8 cellular contexts compared by ENCODE assay signal in genomic region chr19:18434411-18435184, GRCh38. TPM values are rescaled to one million over a fixed set of nuclear protein-coding genes. Genes with fewer than 3 reads are reported as not detected.
A peak's percentile ranks its signal among the peaks of the same experiment; 100 is the strongest.
DNase-seq lines count a peak whose midpoint lies in the region; ATAC-seq, FAIRE-seq and TF ChIP-seq lines count a peak whose summit lies in the region.
"Had no signal": no experiment of that assay in that cellular context is flagged by ENCODE, and none has a peak within 500 bp of the region (broad histone marks: within the 10 kb centered on the region; RNA-seq: fewer than 3 reads in every experiment).

No MANE protein-coding gene starts in this region.

- H3K9me3 Mint-ChIP-seq in IgD-negative memory B cell (no peaks in the 10 kb centered on the region), chondrocyte (ENCODE audit: low read depth) (no peaks in the 10 kb centered on the region), progenitor cell of endocrine pancreas (ENCODE audit: low read depth) (no peaks in the 10 kb centered on the region)

- no peak for TF ChIP-seq CTCF in chondrocyte (IDR thresholded peaks at IDR 0.05)
- TF ChIP-seq CTCF in progenitor cell of endocrine pancreas (IDR thresholded peaks at IDR 0.05; ENCODE audit: unreplicated experiment): no peak

- peak; percentile 91 for FAIRE-seq in G401.6 (lab: Jason Lieb, UNC)
- no peak for FAIRE-seq in urothelium cell line (lab: Jason Lieb, UNC)

- H3K27me3 Mint-ChIP-seq in IgD-negative memory B cell (no peaks in the 10 kb centered on the region), chondrocyte (ENCODE audit: low read depth) (no peaks in the 10 kb centered on the region), progenitor cell of endocrine pancreas (no peaks in the 10 kb centered on the region)

- H3K4me3 Mint-ChIP-seq in IgD-negative memory B cell (peak overlapping the region; percentile 77 to 89 (median 85)), chondrocyte (ENCODE audit: unreplicated experiment) (peak overlapping the region; percentile 55), progenitor cell of endocrine pancreas (ENCODE audit: low read depth) (peak overlapping the region; percentile 74)

- peak overlapping the region; percentile 46 to 85 (median 84) for H3K27ac Mint-ChIP-seq in IgD-negative memory B cell
- H3K27ac Mint-ChIP-seq in chondrocyte (ENCODE audit: unreplicated experiment): no peak overlapping the region
- peak overlapping the region; percentile 71 for H3K27ac Mint-ChIP-seq in progenitor cell of endocrine pancreas

- no peaks in the 10 kb centered on the region for H3K36me3 Mint-ChIP-seq in IgD-negative memory B cell
- no peaks in the 10 kb centered on the region for H3K36me3 Mint-ChIP-seq in chondrocyte (ENCODE audit: low read depth)
- peaks cover 2% of the 10 kb centered on the region for H3K36me3 Mint-ChIP-seq in progenitor cell of endocrine pancreas (ENCODE audit: insufficient read depth)

- ATAC-seq in HG02678 (IDR thresholded peaks at IDR 0.05; ENCODE audit: unreplicated experiment): no peak

- H3K4me1 Mint-ChIP-seq in IgD-negative memory B cell (peaks cover 6 to 13% (median 13%) of the 10 kb centered on the region in 3 donors), chondrocyte (ENCODE audit: low read depth) (peaks cover 30% of the 10 kb centered on the region), progenitor cell of endocrine pancreas (ENCODE audit: low read depth) (peaks cover 17% of the 10 kb centered on the region)

- DNase-seq in chondrocyte (ENCODE audit: low spot score) (no peak), progenitor cell of endocrine pancreas (ENCODE audit: low spot score, unreplicated experiment) (no peak), urothelium cell line (ENCODE audit: low spot score) (no peak), amygdala (lab: John Stamatoyannopoulos, UW) (no peak)

RNA-seq across cellular contexts. Expression of gene ISYNA1, which starts 3.3 kb away (rescaled TPM):
- 17.2 TPM for polyA plus RNA-seq in IgD-negative memory B cell
- 56.5 to 213 TPM (median 208 TPM) in 3 replicates for total RNA-seq in chondrocyte
- total RNA-seq in progenitor cell of endocrine pancreas: 234 TPM in 2 replicates

RNA-seq across cellular contexts. Expression of gene SSBP4, which starts 15.4 kb away (rescaled TPM):
- 97.4 TPM for polyA plus RNA-seq in IgD-negative memory B cell
- total RNA-seq in chondrocyte (54.8 to 72.3 TPM (median 56.3 TPM) in 3 replicates), progenitor cell of endocrine pancreas (57.7 and 61.8 TPM in 2 replicates)

RNA-seq across cellular contexts. Expression of gene LRRC25, which starts 37.2 kb away (rescaled TPM):
- polyA plus RNA-seq in IgD-negative memory B cell: 14.9 TPM
- total RNA-seq in chondrocyte (not detected in 3 replicates), progenitor cell of endocrine pancreas (not detected in 2 replicates)
- total RNA-seq: M059J had no signal

RNA-seq across cellular contexts. Expression of gene GDF15, which starts 48.6 kb away (rescaled TPM):
- polyA plus RNA-seq in IgD-negative memory B cell: not detected
- total RNA-seq in chondrocyte (6.2 to 149 TPM (median 149 TPM) in 3 replicates), progenitor cell of endocrine pancreas (10.5 and 14.4 TPM in 2 replicates)
